In the genomic region with DNA sequence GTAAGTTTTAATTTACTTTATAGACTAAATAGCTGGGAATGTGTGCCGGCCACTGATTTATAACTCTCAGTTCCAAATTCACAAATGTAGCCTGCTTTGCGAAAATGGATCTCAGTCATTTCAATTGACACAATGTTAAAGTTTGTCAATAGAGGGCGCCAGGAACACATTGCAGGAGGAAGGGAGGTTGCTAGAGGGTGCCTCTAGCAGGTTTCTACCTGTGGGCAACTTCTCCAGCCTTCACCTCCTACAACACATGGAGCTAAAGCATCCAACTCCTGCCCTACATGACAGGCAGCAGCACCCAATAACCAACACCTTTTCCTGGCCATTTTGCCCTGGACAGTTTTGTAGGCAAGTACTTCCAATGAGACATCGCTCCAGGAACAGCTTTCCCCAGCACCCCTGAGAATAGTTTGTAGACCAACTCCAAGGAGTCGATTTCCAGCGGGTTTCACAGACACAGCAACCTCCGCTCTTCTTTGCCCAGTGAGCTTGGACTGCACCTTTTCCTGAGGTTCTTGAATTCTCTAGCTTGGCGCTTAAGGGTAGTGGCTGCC, we compare ENCODE assay signal across 8 cellular contexts.
DNase-seq lines count a peak whose midpoint lies in the region; ATAC-seq and TF ChIP-seq lines count a peak whose summit lies in the region.

No MANE protein-coding gene starts in this region.

- peak; percentile 34 for TF ChIP-seq CTCF in GM10266 (IDR thresholded peaks at IDR 0.05; ENCODE audit: control insufficient read depth, insufficient read depth, low read depth, missing control alignments)
- peak; percentile 53 for TF ChIP-seq CTCF in NB4 (IDR thresholded peaks at IDR 0.05; ENCODE audit: low read depth, low read length)
- peak; percentile 45; the same call in 1 of the 2 replicates for TF ChIP-seq CTCF in WTC11 (IDR thresholded peaks at IDR 0.05)
- TF ChIP-seq CTCF in liver (IDR thresholded peaks at IDR 0.05; ENCODE audit: low read depth, low read length, missing input control), result peak; percentile 39

- WGBS in liver, result 69% methylated on average over 8 of the region's 8 CpGs

- no peaks in the 10 kb centered on the region for H3K36me3 ChIP-seq in liver (ENCODE audit: control insufficient read depth in 4 of 4, insufficient read depth in 3 of 4, low read depth in 1 of 4, low read length in 3 of 4)

- TF ChIP-seq RAD21 in liver (IDR thresholded peaks at IDR 0.05), result peak; percentile 73 to 74

- H3K4me3 ChIP-seq in NB4 (ENCODE audit: low read depth, low read length), result no peak overlapping the region
- H3K4me3 ChIP-seq in liver (ENCODE audit: low read depth in 1 of 3, low read length in 3 of 3), result no peak overlapping the region

- CTCF ChIA-PET in WTC11 (lab: Charles Lee), result interaction anchor here (0.6 to 1.4 kb wide), 8 partner anchors 11 to 386 kb away, joined by 3 to 10 read pairs (median 3); no protein-coding TSS in a partner anchor

- H3K27ac ChIP-seq in liver (ENCODE audit: low read depth in 1 of 2, low read length in 2 of 2), result no peak overlapping the region

- no peaks in the 10 kb centered on the region for H3K9me3 ChIP-seq in liver (ENCODE audit: control insufficient read depth in 4 of 4, low read length in 3 of 4)

- DNase-seq in GM10266 (ENCODE audit: extremely low spot score) (no peak), NB4 (ENCODE audit: low read depth) (peak; percentile 38), WTC11 (ENCODE audit: low spot score) (peak; percentile 21), NCI-H187 treated with DMSO at 0.1 percent for 48 hours (lab: John Stamatoyannopoulos, UW) (no peak)

- H3K4me1 ChIP-seq in liver (ENCODE audit: control insufficient read depth in 4 of 4, insufficient read depth in 4 of 4, low read length in 3 of 4), result no peaks in the 10 kb centered on the region

- H3K9me3 Mint-ChIP-seq in WTC11, result no peaks in the 10 kb centered on the region
- peaks cover 8% of the 10 kb centered on the region for H3K9me3 Mint-ChIP-seq in activated T-helper 17 cell treated with anti-CD3 and anti-CD28 coated beads, Interleukin-2, amount 50 U/mL, for 72 hours

- H3K9ac ChIP-seq in liver (ENCODE audit: low read depth in 1 of 2, low read length in 2 of 2), result no peak overlapping the region

- no peaks in the 10 kb centered on the region for H3K27me3 Mint-ChIP-seq in WTC11 (ENCODE audit: low read depth)
- H3K27me3 Mint-ChIP-seq in activated T-helper 17 cell treated with anti-CD3 and anti-CD28 coated beads, Interleukin-2, amount 50 U/mL, for 72 hours, result no peaks in the 10 kb centered on the region

- H3K36me3 Mint-ChIP-seq in WTC11, result no peaks in the 10 kb centered on the region
- no peaks in the 10 kb centered on the region for H3K36me3 Mint-ChIP-seq in activated T-helper 17 cell treated with anti-CD3 and anti-CD28 coated beads, Interleukin-2, amount 50 U/mL, for 72 hours (ENCODE audit: low read depth)

- no peak overlapping the region for H3K4me3 Mint-ChIP-seq in WTC11
- no peak overlapping the region for H3K4me3 Mint-ChIP-seq in activated T-helper 17 cell treated with anti-CD3 and anti-CD28 coated beads, Interleukin-2, amount 50 U/mL, for 72 hours

- no peak overlapping the region for H3K27ac Mint-ChIP-seq in WTC11
- H3K27ac Mint-ChIP-seq in activated T-helper 17 cell treated with anti-CD3 and anti-CD28 coated beads, Interleukin-2, amount 50 U/mL, for 72 hours, result no peak overlapping the region

- POLR2A ChIA-PET in WTC11 (lab: Charles Lee), result no interaction called here

- TF ChIP-seq POLR2A in NB4 (IDR thresholded peaks at IDR 0.05; ENCODE audit: extremely low read depth, insufficient read length), result no peak

- peaks cover 14% of the 10 kb centered on the region for H3K4me1 Mint-ChIP-seq in WTC11
- no peaks in the 10 kb centered on the region for H3K4me1 Mint-ChIP-seq in activated T-helper 17 cell treated with anti-CD3 and anti-CD28 coated beads, Interleukin-2, amount 50 U/mL, for 72 hours

- peak; percentile 94 for ATAC-seq in WTC11
- no peak for ATAC-seq in GM21447 (IDR thresholded peaks at IDR 0.05; ENCODE audit: unreplicated experiment)
- ATAC-seq in HG03039 (IDR thresholded peaks at IDR 0.05; ENCODE audit: unreplicated experiment), result no peak
- ATAC-seq in activated T-helper 17 cell treated with anti-CD3 and anti-CD28 coated beads, Interleukin-2, amount 50 U/mL, for 72 hours (replicated peaks), result no peak

- no peaks in the 10 kb centered on the region for H3K27me3 ChIP-seq in liver (ENCODE audit: control insufficient read depth in 4 of 4, insufficient read depth in 4 of 4, low read length in 3 of 4)

TF ChIP-seq in WTC11, 78 proteins besides CTCF, POLR2A, EP300 and RAD21 (continues in another document):
- no peak for TF ChIP-seq CBFB (CRISPR knock-in tag; IDR thresholded peaks at IDR 0.05; ENCODE audit: low read depth)
- TF ChIP-seq, protein P1, sequence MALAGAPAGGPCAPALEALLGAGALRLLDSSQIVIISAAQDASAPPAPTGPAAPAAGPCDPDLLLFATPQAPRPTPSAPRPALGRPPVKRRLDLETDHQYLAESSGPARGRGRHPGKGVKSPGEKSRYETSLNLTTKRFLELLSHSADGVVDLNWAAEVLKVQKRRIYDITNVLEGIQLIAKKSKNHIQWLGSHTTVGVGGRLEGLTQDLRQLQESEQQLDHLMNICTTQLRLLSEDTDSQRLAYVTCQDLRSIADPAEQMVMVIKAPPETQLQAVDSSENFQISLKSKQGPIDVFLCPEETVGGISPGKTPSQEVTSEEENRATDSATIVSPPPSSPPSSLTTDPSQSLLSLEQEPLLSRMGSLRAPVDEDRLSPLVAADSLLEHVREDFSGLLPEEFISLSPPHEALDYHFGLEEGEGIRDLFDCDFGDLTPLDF (CRISPR knock-in tag; IDR thresholded peaks at IDR 0.05), result no peak
- no peak for TF ChIP-seq USF1 (CRISPR knock-in tag; IDR thresholded peaks at IDR 0.05)
- TF ChIP-seq FOXK1 (CRISPR knock-in tag; IDR thresholded peaks at IDR 0.05), result no peak
- TF ChIP-seq, protein P2, sequence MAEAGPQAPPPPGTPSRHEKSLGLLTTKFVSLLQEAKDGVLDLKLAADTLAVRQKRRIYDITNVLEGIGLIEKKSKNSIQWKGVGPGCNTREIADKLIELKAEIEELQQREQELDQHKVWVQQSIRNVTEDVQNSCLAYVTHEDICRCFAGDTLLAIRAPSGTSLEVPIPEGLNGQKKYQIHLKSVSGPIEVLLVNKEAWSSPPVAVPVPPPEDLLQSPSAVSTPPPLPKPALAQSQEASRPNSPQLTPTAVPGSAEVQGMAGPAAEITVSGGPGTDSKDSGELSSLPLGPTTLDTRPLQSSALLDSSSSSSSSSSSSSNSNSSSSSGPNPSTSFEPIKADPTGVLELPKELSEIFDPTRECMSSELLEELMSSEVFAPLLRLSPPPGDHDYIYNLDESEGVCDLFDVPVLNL (CRISPR knock-in tag; IDR thresholded peaks at IDR 0.05; ENCODE audit: borderline replicate concordance, low read depth), result no peak
- TF ChIP-seq NFE2L1 (CRISPR knock-in tag; IDR thresholded peaks at IDR 0.05), result no peak
- no peak for TF ChIP-seq CREM (CRISPR knock-in tag; IDR thresholded peaks at IDR 0.05)
- TF ChIP-seq RORB (CRISPR knock-in tag; IDR thresholded peaks at IDR 0.05), result no peak
- no peak for TF ChIP-seq ZNF219 (CRISPR knock-in tag; IDR thresholded peaks at IDR 0.05; ENCODE audit: borderline replicate concordance)
- no peak for TF ChIP-seq NR2C2 (CRISPR knock-in tag; IDR thresholded peaks at IDR 0.05)
- TF ChIP-seq ZNF263 (CRISPR knock-in tag; IDR thresholded peaks at IDR 0.05; ENCODE audit: low read depth), result no peak

TF ChIP-seq in liver, 16 proteins besides CTCF, POLR2A, EP300 and RAD21:
- no peak for TF ChIP-seq HNF4A (conservative IDR thresholded peaks at IDR 0.05)
- TF ChIP-seq TAF1 (conservative IDR thresholded peaks at IDR 0.05), result no peak
- no peak for TF ChIP-seq ATF3 (IDR thresholded peaks at IDR 0.05)
- TF ChIP-seq EGR1 (IDR thresholded peaks at IDR 0.05; ENCODE audit: low read depth in 2 of 2), result no peak
- no peak for TF ChIP-seq GABPA (IDR thresholded peaks at IDR 0.05 in 1 of 2, conservative IDR thresholded peaks at IDR 0.05 in 1 of 2)
- TF ChIP-seq SP1 (IDR thresholded peaks at IDR 0.05), result no peak
- no peak for TF ChIP-seq YY1 (IDR thresholded peaks at IDR 0.05)
- TF ChIP-seq NR2F2 (IDR thresholded peaks at IDR 0.05), result no peak

Comparison
In these comparisons a context has a peak if more than half of its experiments do, and no peak if none do; other contexts are left out.
1. DNase-seq: peak in NB4 (single experiment) and WTC11 (single experiment); none in GM10266 (single experiment) and NCI-H187 treated with DMSO at 0.1 percent for 48 hours (single experiment).
2. Peak in every context shown above with its lines, with median percentiles within 50 percentile points of each other: CTCF ChIP-seq.